8 cellular contexts compared by ENCODE assay signal in genomic region chr11:71080239-71081097, GRCh38.
A peak's percentile ranks its signal among the peaks of the same experiment; 100 is the strongest.
DNase-seq lines count a peak whose midpoint lies in the region; TF ChIP-seq lines count a peak whose summit lies in the region.

No MANE protein-coding gene starts in this region.

- DNase-seq in GM12865 (ENCODE audit: low read depth) (peak; percentile 82), NCI-H146 treated with DMSO at 0.1 percent for 48 hours (lab: John Stamatoyannopoulos, UW; ENCODE audit: unreplicated experiment) (peak; percentile 89), SW480 (ENCODE audit: low spot score) (peak; percentile 89), dorsolateral prefrontal cortex (peak; percentile 37 to 92 (median 78)), mesothelial cell of epicardium (ENCODE audit: low spot score in 2 of 2, unreplicated experiment in 2 of 2) (peak in 1 of 2 experiments; percentile 66), testis (peak; percentile 90), ovary (no peak)

- H3K27ac Mint-ChIP-seq in mesothelial cell of epicardium: no peak overlapping the region

- H3K4me1 ChIP-seq in testis: no peaks in the 10 kb centered on the region
- H3K4me1 ChIP-seq in ovary (ENCODE audit: insufficient read depth): no peaks in the 10 kb centered on the region

- H3K27me3 Mint-ChIP-seq in mesothelial cell of epicardium (ENCODE audit: low read depth): no peaks in the 10 kb centered on the region

- H3K27me3 ChIP-seq in dorsolateral prefrontal cortex (peaks cover 0 to 9% (median 0%) of the 10 kb centered on the region in 45 donors), testis (no peaks in the 10 kb centered on the region), ovary (no peaks in the 10 kb centered on the region)

- H3K4me3 ChIP-seq in GM12865 (ENCODE audit: low read depth, low read length) (no peak overlapping the region), dorsolateral prefrontal cortex (peak overlapping the region in 1 of 59 donors; percentile 13), testis (no peak overlapping the region), ovary (no peak overlapping the region)

- no peaks in the 10 kb centered on the region for H3K4me1 Mint-ChIP-seq in mesothelial cell of epicardium

- H3K36me3 ChIP-seq in testis (ENCODE audit: low read depth, missing control alignments) (no peaks in the 10 kb centered on the region), ovary (no peaks in the 10 kb centered on the region)

- intact Hi-C loops in dorsolateral prefrontal cortex (cut with DNase I): loop anchor here (5.0 kb wide), 4 partner anchors 263 to 618 kb away; no protein-coding TSS in a partner anchor
- intact Hi-C loops in testis (cut with DNase I; ENCODE audit: low total_unique reads): no loop called here
- intact Hi-C loops in ovary (cut with DNase I): no loop called here

- whole genome bisulfite sequencing in testis, 2 donors: 59 to 63% methylated on average over 14 to 25 of the region's 25 CpGs
- whole genome bisulfite sequencing in ovary, 3 donors: 33 to 54% (median 35%) methylated on average over 25 of the region's 25 CpGs

- TF ChIP-seq EP300 in ovary (IDR thresholded peaks at IDR 0.05): no peak

- peak; percentile 72 for TF ChIP-seq CTCF in 22Rv1 (IDR thresholded peaks at IDR 0.05)
- peak; percentile 72 for TF ChIP-seq CTCF in GM12865 (IDR thresholded peaks at IDR 0.05; ENCODE audit: insufficient read depth, low read depth, low read length, missing control alignments)
- TF ChIP-seq CTCF in dorsolateral prefrontal cortex (IDR thresholded peaks at IDR 0.05 in 54 of 56, conservative IDR thresholded peaks at IDR 0.05 in 2 of 56; ENCODE audit: low read depth in 1 of 56, partially characterized antibody in 56 of 56): peak; percentile 46 to 94 (median 81)
- TF ChIP-seq CTCF in mesothelial cell of epicardium (IDR thresholded peaks at IDR 0.05; ENCODE audit: unreplicated experiment): peak; percentile 66
- peak; percentile 57 to 77 (median 61) for TF ChIP-seq CTCF in testis (IDR thresholded peaks at IDR 0.05)
- TF ChIP-seq CTCF in ovary (IDR thresholded peaks at IDR 0.05): no peak

- H3K36me3 Mint-ChIP-seq in mesothelial cell of epicardium: no peaks in the 10 kb centered on the region

- H3K4me3 Mint-ChIP-seq in mesothelial cell of epicardium: no peak overlapping the region

- H3K9me3 ChIP-seq in testis: no peaks in the 10 kb centered on the region
- no peaks in the 10 kb centered on the region for H3K9me3 ChIP-seq in ovary

- TF ChIP-seq POLR2A in testis (IDR thresholded peaks at IDR 0.05): no peak
- no peak for TF ChIP-seq POLR2A in ovary (IDR thresholded peaks at IDR 0.05)

- no peak overlapping the region for H3K27ac ChIP-seq in 22Rv1
- H3K27ac ChIP-seq in dorsolateral prefrontal cortex: no peak overlapping the region
- no peak overlapping the region for H3K27ac ChIP-seq in testis
- H3K27ac ChIP-seq in ovary: no peak overlapping the region

- H3K9me3 Mint-ChIP-seq in mesothelial cell of epicardium: peaks cover 12% of the 10 kb centered on the region

Comparison
In these comparisons a context has a peak if more than half of its experiments do, and no peak if none do; other contexts are left out.
1. CTCF ChIP-seq: peak in 22Rv1 (single experiment), GM12865 (single experiment), dorsolateral prefrontal cortex (56 of 56), mesothelial cell of epicardium (single experiment) and testis (3 of 3); none in ovary (0 of 3).
2. DNase-seq: peak in GM12865 (single experiment), NCI-H146 treated with DMSO at 0.1 percent for 48 hours (single experiment), SW480 (single experiment), dorsolateral prefrontal cortex (10 of 10) and testis (single experiment); none in ovary (0 of 5).
3. intact Hi-C loops: an anchor here in dorsolateral prefrontal cortex (5.0 kb wide); none called in testis and ovary.